ENCODE assay signal across 12 cellular contexts in genomic region chr16:88489163-88489721, GRCh38.
"Had no signal": no experiment of that assay in that cellular context is flagged by ENCODE, and none has a peak within 500 bp of the region (broad histone marks: within the 10 kb centered on the region; RNA-seq: fewer than 3 reads in every experiment).

No MANE protein-coding gene starts in this region.

- H3K9me3 ChIP-seq: adrenal gland, gastroesophageal sphincter had no signal

- H3K36me3 ChIP-seq: adrenal gland, gastroesophageal sphincter had no signal

- H3K27me3 ChIP-seq: adrenal gland had no signal

- ATAC-seq: gastroesophageal sphincter; sciatic nerve; stimulated activated memory B cell treated with anti-CD40 and anti-IgM and Interleukin-4, amounts not matched to agents 10 μg/mL and 1 μg/mL and 100 μg/mL, for 72 hours had no signal

- DNase-seq: activated CD4-positive, alpha-beta memory T cell treated with anti-CD3 and anti-CD28 coated beads, Interleukin-2, amount 10 ng/mL, durations not matched to agents 7 days and 5 days; activated CD4-positive, alpha-beta T cell treated with anti-CD3 and anti-CD28 coated beads for 4 hours; activated T-cell treated with anti-CD3 and anti-CD28 coated beads, Interleukin-2, amount 50 U/mL, for 24 hours; substantia nigra; trophoblast cell had no signal

- H3K4me1 ChIP-seq: adrenal gland, gastroesophageal sphincter had no signal

- H3K4me3 Mint-ChIP-seq: activated CD4-positive, alpha-beta memory T cell treated with anti-CD3 and anti-CD28 coated beads, Interleukin-2, amount 10 ng/mL, durations not matched to agents 7 days and 5 days; activated naive CD4-positive, alpha-beta T cell treated with anti-CD3 and anti-CD28 coated beads, Interleukin-2, amount 50 U/mL, for 24 hours; activated T-cell treated with anti-CD3 and anti-CD28 coated beads, Interleukin-2, amount 50 U/mL, for 24 hours; natural killer cell treated with Interleukin-12 subunit alpha and Interleukin-12 subunit beta and Interleukin-15 and Interleukin-18, amount 100 ng/mL, for 72 hours; stimulated activated memory B cell treated with anti-CD40 and anti-IgM and Interleukin-4, amounts not matched to agents 10 μg/mL and 1 μg/mL and 100 μg/mL, for 72 hours; T-helper 1 cell treated with Interleukin-12 subunit alpha and Interleukin-12 subunit beta and Interleukin-4 antibody, amounts not matched to agents 30 μg/mL and 1 μg/mL, for 36 hours had no signal

- H3K9me3 Mint-ChIP-seq: activated CD4-positive, alpha-beta memory T cell treated with anti-CD3 and anti-CD28 coated beads, Interleukin-2, amount 10 ng/mL, durations not matched to agents 7 days and 5 days; activated naive CD4-positive, alpha-beta T cell treated with anti-CD3 and anti-CD28 coated beads, Interleukin-2, amount 50 U/mL, for 24 hours; activated T-cell treated with anti-CD3 and anti-CD28 coated beads, Interleukin-2, amount 50 U/mL, for 24 hours; natural killer cell treated with Interleukin-12 subunit alpha and Interleukin-12 subunit beta and Interleukin-15 and Interleukin-18, amount 100 ng/mL, for 72 hours; stimulated activated memory B cell treated with anti-CD40 and anti-IgM and Interleukin-4, amounts not matched to agents 10 μg/mL and 1 μg/mL and 100 μg/mL, for 72 hours; T-helper 1 cell treated with Interleukin-12 subunit alpha and Interleukin-12 subunit beta and Interleukin-4 antibody, amounts not matched to agents 30 μg/mL and 1 μg/mL, for 36 hours had no signal

- H3K36me3 Mint-ChIP-seq: activated naive CD4-positive, alpha-beta T cell treated with anti-CD3 and anti-CD28 coated beads, Interleukin-2, amount 50 U/mL, for 24 hours; natural killer cell treated with Interleukin-12 subunit alpha and Interleukin-12 subunit beta and Interleukin-15 and Interleukin-18, amount 100 ng/mL, for 72 hours had no signal

- H3K27ac Mint-ChIP-seq: activated CD4-positive, alpha-beta memory T cell treated with anti-CD3 and anti-CD28 coated beads, Interleukin-2, amount 10 ng/mL, durations not matched to agents 7 days and 5 days; activated naive CD4-positive, alpha-beta T cell treated with anti-CD3 and anti-CD28 coated beads, Interleukin-2, amount 50 U/mL, for 24 hours; activated T-cell treated with anti-CD3 and anti-CD28 coated beads, Interleukin-2, amount 50 U/mL, for 24 hours; natural killer cell treated with Interleukin-12 subunit alpha and Interleukin-12 subunit beta and Interleukin-15 and Interleukin-18, amount 100 ng/mL, for 72 hours; stimulated activated memory B cell treated with anti-CD40 and anti-IgM and Interleukin-4, amounts not matched to agents 10 μg/mL and 1 μg/mL and 100 μg/mL, for 72 hours; T-helper 1 cell treated with Interleukin-12 subunit alpha and Interleukin-12 subunit beta and Interleukin-4 antibody, amounts not matched to agents 30 μg/mL and 1 μg/mL, for 36 hours had no signal

- H3K4me3 ChIP-seq: adrenal gland, gastroesophageal sphincter had no signal

- H3K4me1 Mint-ChIP-seq: activated CD4-positive, alpha-beta memory T cell treated with anti-CD3 and anti-CD28 coated beads, Interleukin-2, amount 10 ng/mL, durations not matched to agents 7 days and 5 days; activated naive CD4-positive, alpha-beta T cell treated with anti-CD3 and anti-CD28 coated beads, Interleukin-2, amount 50 U/mL, for 24 hours had no signal

- H3K27ac ChIP-seq: adrenal gland, gastroesophageal sphincter had no signal

- H3K27me3 Mint-ChIP-seq: activated CD4-positive, alpha-beta memory T cell treated with anti-CD3 and anti-CD28 coated beads, Interleukin-2, amount 10 ng/mL, durations not matched to agents 7 days and 5 days; activated naive CD4-positive, alpha-beta T cell treated with anti-CD3 and anti-CD28 coated beads, Interleukin-2, amount 50 U/mL, for 24 hours; activated T-cell treated with anti-CD3 and anti-CD28 coated beads, Interleukin-2, amount 50 U/mL, for 24 hours; natural killer cell treated with Interleukin-12 subunit alpha and Interleukin-12 subunit beta and Interleukin-15 and Interleukin-18, amount 100 ng/mL, for 72 hours; stimulated activated memory B cell treated with anti-CD40 and anti-IgM and Interleukin-4, amounts not matched to agents 10 μg/mL and 1 μg/mL and 100 μg/mL, for 72 hours had no signal
